Comparison of ENCODE assay signal across 27 cellular contexts in genomic region chr17:5683241-5683640, GRCh38.
"Had no signal": no experiment of that assay in that cellular context is flagged by ENCODE, and none has a peak within 500 bp of the region (broad histone marks: within the 10 kb centered on the region; RNA-seq: fewer than 3 reads in every experiment).

No MANE protein-coding gene starts in this region.

- H3K4me1 ChIP-seq: colonic mucosa, esophagus squamous epithelium, psoas muscle, sigmoid colon, stomach, testis, tibial artery had no signal

- H3K27ac ChIP-seq: colonic mucosa, esophagus squamous epithelium, psoas muscle, sigmoid colon, stomach, testis, tibial artery had no signal

- H3K27me3 ChIP-seq: colonic mucosa, testis had no signal

- H3K9me3 Mint-ChIP-seq: dendritic cell treated with granulocyte-macrophage colony-stimulating factor and Interleukin-4, amounts not matched to agents 40 ng/mL and 50 ng/mL, for 4 days; immature natural killer cell; memory B cell; natural killer cell treated with Interleukin-12 subunit alpha and Interleukin-12 subunit beta and Interleukin-15 and Interleukin-18, amount 100 ng/mL, for 72 hours; stimulated activated effector memory CD8-positive, alpha-beta T cell treated with anti-CD3 and anti-CD28 coated beads, Interleukin-12 subunit alpha, Interleukin-12 subunit beta, amount 100 ng/mL, for 72 hours had no signal

- H3K36me3 Mint-ChIP-seq: immature natural killer cell; mesothelial cell of epicardium; naive B cell; natural killer cell treated with Interleukin-12 subunit alpha and Interleukin-12 subunit beta and Interleukin-15 and Interleukin-18, amount 100 ng/mL, for 72 hours; stimulated activated effector memory CD8-positive, alpha-beta T cell treated with anti-CD3 and anti-CD28 coated beads, Interleukin-12 subunit alpha, Interleukin-12 subunit beta, amount 100 ng/mL, for 72 hours; type B pancreatic cell had no signal

- H3K4me1 Mint-ChIP-seq: immature natural killer cell; naive B cell; stimulated activated effector memory CD8-positive, alpha-beta T cell treated with anti-CD3 and anti-CD28 coated beads, Interleukin-12 subunit alpha, Interleukin-12 subunit beta, amount 100 ng/mL, for 72 hours had no signal

- H3K36me3 ChIP-seq: colonic mucosa, esophagus squamous epithelium, sigmoid colon, stomach, tibial artery had no signal

- H3K4me3 ChIP-seq: colonic mucosa, esophagus squamous epithelium, lung, mucosa of descending colon, psoas muscle, sigmoid colon, stomach, testis, tibial artery had no signal

- H3K4me3 Mint-ChIP-seq: dendritic cell treated with granulocyte-macrophage colony-stimulating factor and Interleukin-4, amounts not matched to agents 40 ng/mL and 50 ng/mL, for 4 days; immature natural killer cell; memory B cell; mesothelial cell of epicardium; naive B cell; natural killer cell treated with Interleukin-12 subunit alpha and Interleukin-12 subunit beta and Interleukin-15 and Interleukin-18, amount 100 ng/mL, for 72 hours; neural crest cell; stimulated activated effector memory CD8-positive, alpha-beta T cell treated with anti-CD3 and anti-CD28 coated beads, Interleukin-12 subunit alpha, Interleukin-12 subunit beta, amount 100 ng/mL, for 72 hours; type B pancreatic cell had no signal

- ATAC-seq: mucosa of descending colon; psoas muscle; right cardiac atrium; stimulated activated effector memory CD8-positive, alpha-beta T cell treated with anti-CD3 and anti-CD28 coated beads, Interleukin-12 subunit alpha, Interleukin-12 subunit beta, amount 100 ng/mL, for 72 hours had no signal

- H3K27ac Mint-ChIP-seq: dendritic cell treated with granulocyte-macrophage colony-stimulating factor and Interleukin-4, amounts not matched to agents 40 ng/mL and 50 ng/mL, for 4 days; immature natural killer cell; memory B cell; mesothelial cell of epicardium; natural killer cell treated with Interleukin-12 subunit alpha and Interleukin-12 subunit beta and Interleukin-15 and Interleukin-18, amount 100 ng/mL, for 72 hours; stimulated activated effector memory CD8-positive, alpha-beta T cell treated with anti-CD3 and anti-CD28 coated beads, Interleukin-12 subunit alpha, Interleukin-12 subunit beta, amount 100 ng/mL, for 72 hours; type B pancreatic cell had no signal

- H3K9me3 ChIP-seq: colonic mucosa, esophagus squamous epithelium, mucosa of descending colon, psoas muscle, testis had no signal

- DNase-seq: colonic mucosa; effector memory CD4-positive, alpha-beta T cell; esophagus squamous epithelium; foreskin melanocyte; glutamatergic neuron; hypothalamus; immature natural killer cell; mucosa of descending colon; naive B cell; nucleus accumbens; psoas muscle; right cardiac atrium; sigmoid colon; stimulated activated CD4-positive, alpha-beta T cell treated with anti-CD3 and anti-CD28 coated beads, Interleukin-2, amount 100 ng/mL, for 24 hours; stimulated activated CD4-positive, alpha-beta T cell treated with anti-CD3 and anti-CD28 coated beads, Interleukin-4, amount 100 ng/mL, for 24 hours; stimulated activated naive CD4-positive, alpha-beta T cell treated with Interleukin-2 at 50 U/mL for 16 hours; stomach; testis; tibial artery had no signal
